15 cellular contexts compared by ENCODE assay signal in the genomic region with DNA sequence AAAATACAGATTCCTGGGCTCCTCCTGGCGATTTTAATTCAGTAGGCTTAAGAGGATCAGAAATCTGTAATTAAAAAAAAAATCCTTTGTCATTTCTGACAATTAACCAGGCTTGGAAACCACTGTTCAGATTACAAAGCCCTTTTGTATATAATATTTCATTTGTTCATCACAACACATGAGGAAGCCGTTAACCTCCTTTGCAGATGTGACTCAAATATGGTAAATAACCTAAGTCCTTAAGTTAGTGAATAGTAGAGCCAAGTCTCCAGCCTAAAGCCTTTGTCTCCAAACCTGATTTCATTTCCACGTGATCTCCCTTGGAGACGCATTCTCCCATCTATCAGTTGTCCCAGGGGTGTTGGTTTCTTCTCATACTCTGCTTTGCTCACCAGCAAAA.
DNase-seq lines count a peak whose midpoint lies in the region; ATAC-seq, FAIRE-seq and TF ChIP-seq lines count a peak whose summit lies in the region.
"Had no signal": no experiment of that assay in that cellular context is flagged by ENCODE, and none has a peak within 500 bp of the region (broad histone marks: within the 10 kb centered on the region; RNA-seq: fewer than 3 reads in every experiment).

No MANE protein-coding gene starts in this region.

- no peaks in the 10 kb centered on the region for H3K27me3 Mint-ChIP-seq in activated T-helper 17 cell treated with anti-CD3 and anti-CD28 coated beads, Interleukin-2, amount 50 U/mL, for 72 hours
- H3K27me3 Mint-ChIP-seq in naive thymus-derived CD8-positive, alpha-beta T cell, result no peaks in the 10 kb centered on the region

- no peak for DNase-seq in GM12891 (ENCODE audit: insufficient read length, low spot score)
- no peak for DNase-seq in naive thymus-derived CD8-positive, alpha-beta T cell
- no peak for DNase-seq in KBM-7
- no peak for DNase-seq in dorsolateral prefrontal cortex
- DNase-seq in posterior cingulate gyrus, result no peak
- DNase-seq: effector memory CD4-positive, alpha-beta T cell; Karpas-422; NCI-H1436 treated with DMSO at 0.1 percent for 48 hours; NCI-H446 treated with DMSO at 0.1 percent for 48 hours; psoas muscle had no signal

- H3K4me3 ChIP-seq in BLaER1, result peak overlapping the region; percentile 63
- H3K4me3 ChIP-seq in dorsolateral prefrontal cortex, result no peak overlapping the region
- H3K4me3 ChIP-seq: psoas muscle, SK-N-MC had no signal

- POLR2A ChIA-PET in naive thymus-derived CD8-positive, alpha-beta T cell (lab: Charles Lee), result interaction anchor here (0.7 to 4.5 kb wide), 7 partner anchors 10 to 48 kb away, joined by 3 to 28 read pairs (median 8); no protein-coding TSS in a partner anchor

- FAIRE-seq in GM12891 (lab: Jason Lieb, UNC), result peak; percentile 57

- ATAC-seq in activated T-helper 17 cell treated with anti-CD3 and anti-CD28 coated beads, Interleukin-2, amount 50 U/mL, for 72 hours (replicated peaks), result no peak
- no peak for ATAC-seq in naive thymus-derived CD8-positive, alpha-beta T cell
- no peak for ATAC-seq in HG03108 (IDR thresholded peaks at IDR 0.05; ENCODE audit: unreplicated experiment)
- ATAC-seq: psoas muscle had no signal

- H3K36me3 ChIP-seq in BLaER1, result peaks cover 24% of the 10 kb centered on the region

- H3K27ac ChIP-seq in BLaER1, result peak overlapping the region; percentile 93
- H3K27ac ChIP-seq in dorsolateral prefrontal cortex, result no peak overlapping the region
- H3K27ac ChIP-seq: HL-60, psoas muscle, SK-N-MC had no signal

- H3K9me3 Mint-ChIP-seq in activated T-helper 17 cell treated with anti-CD3 and anti-CD28 coated beads, Interleukin-2, amount 50 U/mL, for 72 hours, result no peaks in the 10 kb centered on the region
- H3K9me3 Mint-ChIP-seq in naive thymus-derived CD8-positive, alpha-beta T cell, result no peaks in the 10 kb centered on the region

- in situ Hi-C loops in KBM-7 (cut with MboI; ENCODE audit: low pct_unique_long_range_greater_than_20kb, low sequenced_read_pairs), result no loop called here

- no peak for TF ChIP-seq POLR2A in GM12891 (IDR thresholded peaks at IDR 0.05; ENCODE audit: low read depth, low read length)

- peak overlapping the region; percentile 15 for H3K27ac Mint-ChIP-seq in activated T-helper 17 cell treated with anti-CD3 and anti-CD28 coated beads, Interleukin-2, amount 50 U/mL, for 72 hours
- H3K27ac Mint-ChIP-seq in naive thymus-derived CD8-positive, alpha-beta T cell, result peak overlapping the region in 9 of 10 donors; percentile 1 to 92 (median 83)

- no peak for TF ChIP-seq CTCF in dorsolateral prefrontal cortex (IDR thresholded peaks at IDR 0.05 in 54 of 56, conservative IDR thresholded peaks at IDR 0.05 in 2 of 56; ENCODE audit: low read depth in 1 of 56, partially characterized antibody in 56 of 56)

- no peaks in the 10 kb centered on the region for H3K36me3 Mint-ChIP-seq in activated T-helper 17 cell treated with anti-CD3 and anti-CD28 coated beads, Interleukin-2, amount 50 U/mL, for 72 hours (ENCODE audit: low read depth)
- H3K36me3 Mint-ChIP-seq in naive thymus-derived CD8-positive, alpha-beta T cell, result no peaks in the 10 kb centered on the region

- peaks cover 27% of the 10 kb centered on the region for H4K20me1 ChIP-seq in BLaER1

- intact Hi-C loops in dorsolateral prefrontal cortex (cut with DNase I) (no loop called here), posterior cingulate gyrus (cut with DNase I) (no loop called here)

- H3K4me1 Mint-ChIP-seq in activated T-helper 17 cell treated with anti-CD3 and anti-CD28 coated beads, Interleukin-2, amount 50 U/mL, for 72 hours, result peaks cover 34% of the 10 kb centered on the region
- H3K4me1 Mint-ChIP-seq in naive thymus-derived CD8-positive, alpha-beta T cell, result peaks cover 46 to 96% (median 85%) of the 10 kb centered on the region in 4 donors

- H3K27me3 ChIP-seq in BLaER1 (no peaks in the 10 kb centered on the region), dorsolateral prefrontal cortex (no peaks in the 10 kb centered on the region)

- no peaks in the 10 kb centered on the region for H3K9me3 ChIP-seq in BLaER1
- H3K9me3 ChIP-seq: psoas muscle had no signal

- H3K4me3 Mint-ChIP-seq in activated T-helper 17 cell treated with anti-CD3 and anti-CD28 coated beads, Interleukin-2, amount 50 U/mL, for 72 hours, result peak overlapping the region; percentile 18
- peak overlapping the region in 9 of 10 donors; percentile 10 to 55 (median 31) for H3K4me3 Mint-ChIP-seq in naive thymus-derived CD8-positive, alpha-beta T cell

- H3K9ac ChIP-seq in BLaER1, result peak overlapping the region; percentile 69

- peak overlapping the region; percentile 97 for H3K4me2 ChIP-seq in BLaER1

- peaks cover 99% of the 10 kb centered on the region for H3K4me1 ChIP-seq in BLaER1
- H3K4me1 ChIP-seq: psoas muscle had no signal

TF ChIP-seq in GM12891, 5 proteins besides CTCF, POLR2A, EP300 and RAD21:
- TF ChIP-seq TAF1 (IDR thresholded peaks at IDR 0.05; ENCODE audit: low read depth, low read length), result no peak
- no peak for TF ChIP-seq SPI1 (IDR thresholded peaks at IDR 0.05; ENCODE audit: low read depth, low read length)
- TF ChIP-seq POU2F2 (IDR thresholded peaks at IDR 0.05; ENCODE audit: low read depth, low read length), result no peak
- no peak for TF ChIP-seq PAX5 (IDR thresholded peaks at IDR 0.05; ENCODE audit: insufficient read depth, low read length, severe bottlenecking)
- TF ChIP-seq POLR2AphosphoS5 (IDR thresholded peaks at IDR 0.05; ENCODE audit: low read depth, low read length), result no peak
